1 cellular context compared by ENCODE assay signal in genomic region chr2:172102858-172103359, GRCh38.
A peak's percentile ranks its signal among the peaks of the same experiment; 100 is the strongest.
TF ChIP-seq lines count a peak whose summit lies in the region.

TSS of gene DLX2 (minus strand) at chr2:172102900. CDS start at chr2:172102538, 362 bp downstream.

TF ChIP-seq in HEK293, 187 proteins besides CTCF, POLR2A, EP300 and RAD21 (continued from another document):
- peak; percentile 69 for TF ChIP-seq HIC1 (tag by site-specific recombination; IDR thresholded peaks at IDR 0.05)
- TF ChIP-seq AEBP2 (tag by site-specific recombination; IDR thresholded peaks at IDR 0.05; ENCODE audit: borderline replicate concordance) = no peak
- TF ChIP-seq ATF2 (tag by site-specific recombination; IDR thresholded peaks at IDR 0.05; ENCODE audit: low read depth) = peak; percentile 35; the same call in 1 of the 2 replicates
- peak; percentile 24; the same call in 1 of the 2 replicates for TF ChIP-seq ZNF561 (tag by site-specific recombination; IDR thresholded peaks at IDR 0.05; ENCODE audit: borderline replicate concordance)
- TF ChIP-seq ZNF449 (tag by site-specific recombination; IDR thresholded peaks at IDR 0.05) = peak; percentile 78; the same call in 1 of the 2 replicates
- peak; percentile 39; the same call in 1 of the 2 replicates for TF ChIP-seq ZIC2 (tag by site-specific recombination; IDR thresholded peaks at IDR 0.05)
- TF ChIP-seq SP3 (tag by site-specific recombination; IDR thresholded peaks at IDR 0.05) = peak; percentile 60; the same call in 1 of the 2 replicates
- TF ChIP-seq ZBTB26 (tag by site-specific recombination; optimal IDR thresholded peaks at IDR 0.05) = peak; percentile 22
- peak; percentile 70 for TF ChIP-seq ZNF629 (tag by site-specific recombination; IDR thresholded peaks at IDR 0.05)
- no peak for TF ChIP-seq ZNF433 (tag by site-specific recombination; IDR thresholded peaks at IDR 0.05; ENCODE audit: low read depth)
- peak; percentile 41; the same call in 1 of the 2 replicates for TF ChIP-seq ZNF2 (tag by site-specific recombination; IDR thresholded peaks at IDR 0.05)
- 0 out of 2 replicates have a peak, but pooled peaks have one; percentile 22 for TF ChIP-seq KLF17 (tag by site-specific recombination; IDR thresholded peaks at IDR 0.05)
- peak; percentile 86 for TF ChIP-seq ZBTB7A (tag by site-specific recombination; IDR thresholded peaks at IDR 0.05; ENCODE audit: low read depth)
- TF ChIP-seq ZBTB8A (tag by site-specific recombination; IDR thresholded peaks at IDR 0.05) = peak; percentile 95
- TF ChIP-seq KLF9 (tag by site-specific recombination; IDR thresholded peaks at IDR 0.05; ENCODE audit: low read depth) = peak; percentile 31; the same call in 1 of the 2 replicates
- no peak for TF ChIP-seq PRDM2 (tag by site-specific recombination; IDR thresholded peaks at IDR 0.05; ENCODE audit: borderline replicate concordance)
